ENCODE assay signal across 8 cellular contexts in genomic region chr2:170324640-170325046, GRCh38.
A peak's percentile ranks its signal among the peaks of the same experiment; 100 is the strongest.
DNase-seq lines count a peak whose midpoint lies in the region; ATAC-seq and TF ChIP-seq lines count a peak whose summit lies in the region.

No MANE protein-coding gene starts in this region.

- H3K36me3 Mint-ChIP-seq in Caco-2 (ENCODE audit: insufficient read depth, unreplicated experiment): no peaks in the 10 kb centered on the region
- H3K36me3 Mint-ChIP-seq in activated T-cell treated with anti-CD3 and anti-CD28 coated beads, Interleukin-2, amount 50 U/mL, for 4 hours (ENCODE audit: insufficient read depth): no peaks in the 10 kb centered on the region

- H3K27me3 Mint-ChIP-seq in Caco-2 (ENCODE audit: insufficient read depth, unreplicated experiment): no peaks in the 10 kb centered on the region
- peaks cover 4% of the 10 kb centered on the region for H3K27me3 Mint-ChIP-seq in activated T-cell treated with anti-CD3 and anti-CD28 coated beads, Interleukin-2, amount 50 U/mL, for 4 hours (ENCODE audit: low read depth)

- H3K9me3 ChIP-seq in Caco-2 (peaks cover 8% of the 10 kb centered on the region), HEK293 (ENCODE audit: control insufficient read depth, insufficient read depth, low read depth, low read length) (no peaks in the 10 kb centered on the region), right atrium auricular region (peaks cover 0 to 16% of the 10 kb centered on the region in 2 donors), spleen (peaks cover 0 to 19% (median 12%) of the 10 kb centered on the region in 8 donors)

- H3K4me3 ChIP-seq in Caco-2 (ENCODE audit: low read depth, low read length) (no peak overlapping the region), HEK293 (ENCODE audit: low read depth, low read length) (no peak overlapping the region), right atrium auricular region (no peak overlapping the region), spleen (no peak overlapping the region)

- no peaks in the 10 kb centered on the region for H3K9me3 Mint-ChIP-seq in Caco-2 (ENCODE audit: unreplicated experiment)
- H3K9me3 Mint-ChIP-seq in activated T-cell treated with anti-CD3 and anti-CD28 coated beads, Interleukin-2, amount 50 U/mL, for 4 hours: peaks cover 9% of the 10 kb centered on the region

- POLR2A ChIA-PET in Caco-2 (lab: Charles Lee): no interaction called here
- POLR2A ChIA-PET in HEK293 (lab: Yijun Ruan, JAX): interaction anchor here (0.5 kb wide), 1 partner anchor 68 kb away, joined by 5 read pairs; no protein-coding TSS in a partner anchor

- CTCF ChIA-PET in Caco-2 (lab: Charles Lee): interaction anchor here (0.6 to 3.8 kb wide), 12 partner anchors 9 to 553 kb away, joined by 3 to 28 read pairs (median 3); no protein-coding TSS in a partner anchor
- CTCF ChIA-PET in HEK293 (lab: Yijun Ruan, JAX): interaction anchor here (0.6 to 4.1 kb wide), 32 partner anchors 9 to 837 kb away, joined by 3 to 41 read pairs (median 4); no protein-coding TSS in a partner anchor

- H3K27ac Mint-ChIP-seq in Caco-2 (ENCODE audit: unreplicated experiment): no peak overlapping the region

- no peak overlapping the region for H3K27ac ChIP-seq in HEK293 (ENCODE audit: extremely low read depth, low read depth, low read length)
- H3K27ac ChIP-seq in right atrium auricular region: no peak overlapping the region
- no peak overlapping the region for H3K27ac ChIP-seq in spleen

- BruUV-seq in Caco-2 (replicated peaks; lab: Mats Ljungman, UMichigan): no TSS peak

- TF ChIP-seq CTCF in Caco-2 (IDR thresholded peaks at IDR 0.05; ENCODE audit: insufficient read depth in 1 of 2, low read depth in 1 of 2, low read length in 1 of 2, severe bottlenecking in 1 of 2, unreplicated experiment in 1 of 2): peak; percentile 78 to 87
- peak; percentile 79 for TF ChIP-seq CTCF in HEK293 (tag by site-specific recombination; IDR thresholded peaks at IDR 0.05)
- TF ChIP-seq CTCF in right atrium auricular region (IDR thresholded peaks at IDR 0.05): peak; percentile 35 to 70
- TF ChIP-seq CTCF in spleen (IDR thresholded peaks at IDR 0.05 in 8 of 11, conservative IDR thresholded peaks at IDR 0.05 in 3 of 11): peak in 7 of 11 experiments; percentile 16 to 58 (median 34)

- no peaks in the 10 kb centered on the region for H3K4me1 Mint-ChIP-seq in Caco-2 (ENCODE audit: low read depth, unreplicated experiment)
- H3K4me1 Mint-ChIP-seq in activated T-cell treated with anti-CD3 and anti-CD28 coated beads, Interleukin-2, amount 50 U/mL, for 4 hours (ENCODE audit: low read depth): no peaks in the 10 kb centered on the region

- peak; percentile 21 to 27 for ATAC-seq in activated T-cell treated with anti-CD3 and anti-CD28 coated beads, Interleukin-2, amount 50 U/mL, for 4 hours
- ATAC-seq in HG02763 (IDR thresholded peaks at IDR 0.05; ENCODE audit: unreplicated experiment) (no peak), GM19395 (IDR thresholded peaks at IDR 0.05; ENCODE audit: unreplicated experiment) (no peak)

- H3K4me3 Mint-ChIP-seq in Caco-2 (ENCODE audit: unreplicated experiment): no peak overlapping the region
- no peak overlapping the region for H3K4me3 Mint-ChIP-seq in activated T-cell treated with anti-CD3 and anti-CD28 coated beads, Interleukin-2, amount 50 U/mL, for 4 hours

- DNase-seq in Caco-2 (peak; percentile 50 to 63), NCI-H524 treated with DMSO at 0.1 percent for 48 hours (lab: John Stamatoyannopoulos, UW) (peak; percentile 6), right atrium auricular region (ENCODE audit: low spot score) (no peak), spleen (no peak)
- peak; percentile 6 for DNase-seq in activated T-cell treated with anti-CD3 and anti-CD28 coated beads, Interleukin-2, amount 50 U/mL, for 4 hours

- H3K4me1 ChIP-seq in Caco-2 (peaks cover 7% of the 10 kb centered on the region; the same call in 1 of the 2 replicates), HEK293 (ENCODE audit: control insufficient read depth, insufficient read depth, low read length) (no peaks in the 10 kb centered on the region), right atrium auricular region (no peaks in the 10 kb centered on the region), spleen (no peaks in the 10 kb centered on the region)

- H3K27me3 ChIP-seq in Caco-2 (replicated peaks; ENCODE audit: control insufficient read depth, insufficient read depth, low read length) (no peaks in the 10 kb centered on the region; the same call in 1 of the 2 replicates), right atrium auricular region (no peaks in the 10 kb centered on the region), spleen (replicated peaks in 1 of 7) (no peaks in the 10 kb centered on the region)

- intact Hi-C loops in Caco-2 (cut with micrococcal nuclease; ENCODE audit: unreplicated experiment) (loop anchor here (1.0 kb wide), 3 partner anchors 37 to 492 kb away; partner anchors contain the start of gene GAD1), spleen (cut with DNase I; ENCODE audit: low total_unique reads) (no loop called here)

- H3K36me3 ChIP-seq in Caco-2 (ENCODE audit: control insufficient read depth, insufficient read depth, low read length): no peaks in the 10 kb centered on the region
- no peaks in the 10 kb centered on the region for H3K36me3 ChIP-seq in HEK293 (ENCODE audit: control insufficient read depth in 2 of 2, insufficient read depth in 1 of 2, low read length in 2 of 2)
- H3K36me3 ChIP-seq in right atrium auricular region: no peaks in the 10 kb centered on the region
- H3K36me3 ChIP-seq in spleen: no peaks in the 10 kb centered on the region

- WGBS in spleen, 5 donors: 22 to 30% (median 24%) methylated on average over 4 of the region's 4 CpGs

- TF ChIP-seq POLR2A in spleen (IDR thresholded peaks at IDR 0.05): no peak

TF ChIP-seq in HEK293, 187 proteins besides CTCF, POLR2A, EP300 and RAD21:
- 0 out of 2 replicates have a peak, but pooled peaks have one; percentile 18 for TF ChIP-seq OSR2 (tag by site-specific recombination; IDR thresholded peaks at IDR 0.05)
- TF ChIP-seq ZBTB8A (tag by site-specific recombination; IDR thresholded peaks at IDR 0.05): 0 out of 2 replicates have a peak, but pooled peaks have one; percentile 18
- TF ChIP-seq ZNF660 (tag by site-specific recombination; IDR thresholded peaks at IDR 0.05): peak; percentile 69; the same call in 1 of the 2 replicates
- peak; percentile 91 for TF ChIP-seq ZNF654 (tag by site-specific recombination; IDR thresholded peaks at IDR 0.05; ENCODE audit: low read depth)
- 0 out of 2 replicates have a peak, but pooled peaks have one; percentile 21 for TF ChIP-seq ZNF423 (tag by site-specific recombination; IDR thresholded peaks at IDR 0.05)
- no peak for TF ChIP-seq ZNF529 (tag by site-specific recombination; IDR thresholded peaks at IDR 0.05; ENCODE audit: insufficient replicate concordance)
- TF ChIP-seq ZNF791 (tag by site-specific recombination; IDR thresholded peaks at IDR 0.05): no peak
- TF ChIP-seq ZIC2 (tag by site-specific recombination; IDR thresholded peaks at IDR 0.05): peak; percentile 90
- peak; percentile 80 for TF ChIP-seq IKZF3 (tag by site-specific recombination; IDR thresholded peaks at IDR 0.05)
- TF ChIP-seq ZNF530 (tag by site-specific recombination; IDR thresholded peaks at IDR 0.05; ENCODE audit: low read depth): no peak
- TF ChIP-seq ZNF138 (tag by site-specific recombination; IDR thresholded peaks at IDR 0.05; ENCODE audit: borderline replicate concordance): no peak
TF ChIP-seq in HEK293: peak in this region for 7.

Comparison
In these comparisons a context has a peak if more than half of its experiments do, and no peak if none do; other contexts are left out.
1. DNase-seq: peak in Caco-2 (2 of 2), NCI-H524 treated with DMSO at 0.1 percent for 48 hours (single experiment) and activated T-cell treated with anti-CD3 and anti-CD28 coated beads, Interleukin-2, amount 50 U/mL, for 4 hours (single experiment); none in right atrium auricular region (single experiment) and spleen (single experiment).
2. ATAC-seq: peak in activated T-cell treated with anti-CD3 and anti-CD28 coated beads, Interleukin-2, amount 50 U/mL, for 4 hours (2 of 2); none in HG02763 (single experiment) and GM19395 (single experiment).
3. Peak in every context shown above with its lines, with median percentiles within 50 percentile points of each other: CTCF ChIP-seq.